24 cellular contexts compared by ENCODE assay signal in the genomic region with DNA sequence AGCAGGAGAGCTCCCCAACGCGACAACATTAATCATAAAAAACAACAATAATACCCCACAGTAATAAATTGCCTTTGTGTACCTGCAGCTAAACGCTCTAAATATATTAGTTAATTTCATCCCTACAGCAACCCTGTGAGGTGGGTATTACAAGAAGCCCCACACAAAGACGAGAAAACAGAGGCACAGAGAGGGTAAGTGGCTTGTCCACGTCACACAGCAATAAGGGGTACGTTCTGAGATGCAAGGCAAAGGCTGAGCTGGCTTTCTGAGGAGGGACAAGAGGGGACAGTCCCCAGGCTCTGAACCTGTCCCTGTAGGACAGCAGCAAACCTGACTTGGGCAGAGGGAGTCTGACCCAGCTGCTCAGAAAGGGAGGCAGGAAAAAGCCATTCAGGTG.
A peak's percentile ranks its signal among the peaks of the same experiment; 100 is the strongest.
DNase-seq lines count a peak whose midpoint lies in the region; ATAC-seq, FAIRE-seq and TF ChIP-seq lines count a peak whose summit lies in the region.
"Had no signal": no experiment of that assay in that cellular context is flagged by ENCODE, and none has a peak within 500 bp of the region (broad histone marks: within the 10 kb centered on the region; RNA-seq: fewer than 3 reads in every experiment).

No MANE protein-coding gene starts in this region.

- H3K9me3 ChIP-seq in left ventricle myocardium inferior (replicated peaks) (no peaks in the 10 kb centered on the region), HepG2 (ENCODE audit: low read length) (no peaks in the 10 kb centered on the region), Karpas-422 (ENCODE audit: low read length) (no peaks in the 10 kb centered on the region)

- H3K27me3 ChIP-seq in left ventricle myocardium inferior (ENCODE audit: low read depth) (no peaks in the 10 kb centered on the region), HepG2 (ENCODE audit: control insufficient read depth in 1 of 2, insufficient read depth in 2 of 2, low read length in 2 of 2) (no peaks in the 10 kb centered on the region; a peak in 1 of 5 replicates), Karpas-422 (ENCODE audit: low read length) (no peaks in the 10 kb centered on the region)

- POLR2A ChIA-PET in WTC11 (lab: Charles Lee): no interaction called here
- POLR2A ChIA-PET in HepG2 (lab: Yijun Ruan, JAX): no interaction called here

- 81% methylated on average over 6 of the region's 6 CpGs for WGBS in HepG2 (ENCODE audit: low lambda C conversion rate)

- BruUV-seq in HepG2 (replicated peaks; lab: Mats Ljungman, UMichigan): no TSS peak

- H4K20me1 ChIP-seq in HepG2 (ENCODE audit: insufficient read depth, low read length) (peaks cover 7% of the 10 kb centered on the region; the same call in 1 of the 2 replicates), Karpas-422 (ENCODE audit: insufficient read depth, low read depth, low read length) (peaks cover 57% of the 10 kb centered on the region)

- intact Hi-C loops in left ventricle myocardium inferior (cut with micrococcal nuclease): no loop called here
- intact Hi-C loops in cardiac septum (cut with DNase I): no loop called here
- intact Hi-C loops in HepG2 (cut with micrococcal nuclease; ENCODE audit: unreplicated experiment): no loop called here

- no peaks in the 10 kb centered on the region for H3K27me3 Mint-ChIP-seq in WTC11 (ENCODE audit: low read depth)
- H3K27me3 Mint-ChIP-seq: B cell had no signal

- H3K4me3 ChIP-seq in left ventricle myocardium inferior (no peak overlapping the region), HepG2 (replicated peaks in 1 of 3; ENCODE audit: insufficient read depth in 1 of 3, low read depth in 2 of 3, low read length in 3 of 3) (no peak overlapping the region), Karpas-422 (ENCODE audit: low read length) (no peak overlapping the region)

- no peaks in the 10 kb centered on the region for H3K9me2 ChIP-seq in Karpas-422 (replicated peaks; ENCODE audit: insufficient read depth, low read length)

- H3K79me2 ChIP-seq in HepG2 (ENCODE audit: insufficient read depth, low read length) (no peaks in the 10 kb centered on the region), Karpas-422 (ENCODE audit: low read length) (peaks cover 75% of the 10 kb centered on the region)

- H3K4me2 ChIP-seq in HepG2 (ENCODE audit: low read depth, low read length): no peak overlapping the region
- no peak overlapping the region for H3K4me2 ChIP-seq in Karpas-422 (ENCODE audit: low read depth, low read length, poor library complexity, severe bottlenecking)

- in situ Hi-C loops in HepG2 (cut with HindIII; ENCODE audit: extremely low pct_ligation_motif_present, low pct_unique_long_range_greater_than_20kb): no loop called here

- no peak for ATAC-seq in WTC11
- ATAC-seq in HepG2: no peak
- ATAC-seq in GM18519 (IDR thresholded peaks at IDR 0.05; ENCODE audit: low FRiP score, unreplicated experiment): no peak

- H3K9me3 Mint-ChIP-seq in WTC11: no peaks in the 10 kb centered on the region
- H3K9me3 Mint-ChIP-seq: CD14-positive monocyte had no signal

- DNase-seq in left ventricle myocardium inferior (no peak), cardiac septum (ENCODE audit: low spot score) (no peak), WTC11 (ENCODE audit: low spot score) (no peak), HepG2 (ENCODE audit: low spot score) (no peak), Karpas-422 (no peak)
- no peak for DNase-seq in activated effector memory CD4-positive, alpha-beta T cell treated with anti-CD3 and anti-CD28 coated beads, Interleukin-2, amount 50 U/mL, for 16 hours
- DNase-seq: COR-L47, DMS 273 treated with DMSO at 0.1 percent for 48 hours, DMS79 treated with DMSO at 0.1 percent for 48 hours, H7, KBM-7, NCI-H1092, NCI-H146, NCI-H2029, NCI-H226, NCI-H510A treated with DMSO at 0.1 percent for 48 hours, NCI-H774, OCI-M1, SHP77 had no signal

- no peak overlapping the region for H2AFZ ChIP-seq in HepG2 (ENCODE audit: low read length)
- H2AFZ ChIP-seq in Karpas-422 (ENCODE audit: low read length): no peak overlapping the region

- H3K27ac ChIP-seq in left ventricle myocardium inferior (replicated peaks) (peak overlapping the region; percentile 59), HepG2 (ENCODE audit: extremely low read length, insufficient read depth, low read length) (no peak overlapping the region), Karpas-422 (ENCODE audit: low read length) (no peak overlapping the region)

- TF ChIP-seq CTCF in left ventricle myocardium inferior (IDR thresholded peaks at IDR 0.05; ENCODE audit: borderline replicate concordance) (no peak), WTC11 (IDR thresholded peaks at IDR 0.05) (no peak), HepG2 (CRISPR knock-in tag; IDR thresholded peaks at IDR 0.05) (no peak)

- TF ChIP-seq RAD21 in HepG2 (CRISPR knock-in tag; IDR thresholded peaks at IDR 0.05): no peak

- CTCF ChIA-PET in WTC11 (lab: Charles Lee) (no interaction called here), HepG2 (lab: Yijun Ruan, JAX; ENCODE audit: low intra/inter-chr PET ratio, low total read pairs) (no interaction called here)

- TF ChIP-seq POLR2A in HepG2 (IDR thresholded peaks at IDR 0.05; ENCODE audit: insufficient read depth in 1 of 2, low read depth in 2 of 2, low read length in 2 of 2): no peak

- H3K36me3 ChIP-seq in left ventricle myocardium inferior: peaks cover 22% of the 10 kb centered on the region
- H3K36me3 ChIP-seq in HepG2 (replicated peaks in 1 of 2; ENCODE audit: control insufficient read depth in 1 of 2, insufficient read depth in 2 of 2, low read length in 2 of 2): peaks cover 15 to 26% of the 10 kb centered on the region in 2 experiments
- H3K36me3 ChIP-seq in Karpas-422 (ENCODE audit: insufficient read depth, low read length): 0 out of 2 replicates have a peak, but pooled peaks cover 3% of the 10 kb centered on the region

- H3K4me1 ChIP-seq in left ventricle myocardium inferior (peaks cover 78% of the 10 kb centered on the region), HepG2 (ENCODE audit: insufficient read depth, low read length) (no peaks in the 10 kb centered on the region), Karpas-422 (ENCODE audit: low read length) (peaks cover 9% of the 10 kb centered on the region)

- no peak for FAIRE-seq in HepG2 (lab: Jason Lieb, UNC)
- FAIRE-seq: A204.1, RCC 7860 had no signal

- no peak overlapping the region for H3K9ac ChIP-seq in HepG2 (ENCODE audit: insufficient read depth, low read depth, low read length)
- no peak overlapping the region for H3K9ac ChIP-seq in Karpas-422 (ENCODE audit: low read length)

- no peak overlapping the region for H3K4me3 Mint-ChIP-seq in WTC11
- H3K4me3 Mint-ChIP-seq: B cell, CD14-positive monocyte had no signal

- H3K27ac Mint-ChIP-seq in WTC11: 0 out of 2 replicates have a peak overlapping the region, but pooled peaks have one; percentile 32
- H3K27ac Mint-ChIP-seq: B cell had no signal

- TF ChIP-seq EP300 in HepG2 (IDR thresholded peaks at IDR 0.05; ENCODE audit: low read depth in 2 of 2, low read length in 2 of 2) (no peak), HepG2 (CRISPR knock-in tag; IDR thresholded peaks at IDR 0.05; ENCODE audit: borderline replicate concordance) (no peak)

- peaks cover 10% of the 10 kb centered on the region for H3K36me3 Mint-ChIP-seq in WTC11

- H3K4me1 Mint-ChIP-seq in WTC11: peaks cover 12% of the 10 kb centered on the region

TF ChIP-seq in WTC11, 78 proteins besides CTCF, POLR2A, EP300 and RAD21:
- TF ChIP-seq TEAD4 (CRISPR knock-in tag; IDR thresholded peaks at IDR 0.05) (no peak), ZNF263 (CRISPR knock-in tag; IDR thresholded peaks at IDR 0.05; ENCODE audit: low read depth) (no peak), ZNF423 (CRISPR knock-in tag; IDR thresholded peaks at IDR 0.05) (no peak), IRF2 (CRISPR knock-in tag; IDR thresholded peaks at IDR 0.05; ENCODE audit: borderline replicate concordance, low read depth) (no peak), NFYB (CRISPR knock-in tag; conservative IDR thresholded peaks at IDR 0.05; ENCODE audit: low read depth) (no peak), HMGA2 (CRISPR knock-in tag; IDR thresholded peaks at IDR 0.05) (no peak)

TF ChIP-seq in HepG2, 621 proteins besides CTCF, POLR2A, EP300 and RAD21 (continues in another document):
- TF ChIP-seq RARA (CRISPR knock-in tag; IDR thresholded peaks at IDR 0.05) (no peak), ZKSCAN1 (IDR thresholded peaks at IDR 0.05; ENCODE audit: low read length) (no peak), ZNF768 (CRISPR knock-in tag; IDR thresholded peaks at IDR 0.05) (peak; percentile 91), GZF1 (CRISPR knock-in tag; IDR thresholded peaks at IDR 0.05) (no peak)
- TF ChIP-seq, protein P1, sequence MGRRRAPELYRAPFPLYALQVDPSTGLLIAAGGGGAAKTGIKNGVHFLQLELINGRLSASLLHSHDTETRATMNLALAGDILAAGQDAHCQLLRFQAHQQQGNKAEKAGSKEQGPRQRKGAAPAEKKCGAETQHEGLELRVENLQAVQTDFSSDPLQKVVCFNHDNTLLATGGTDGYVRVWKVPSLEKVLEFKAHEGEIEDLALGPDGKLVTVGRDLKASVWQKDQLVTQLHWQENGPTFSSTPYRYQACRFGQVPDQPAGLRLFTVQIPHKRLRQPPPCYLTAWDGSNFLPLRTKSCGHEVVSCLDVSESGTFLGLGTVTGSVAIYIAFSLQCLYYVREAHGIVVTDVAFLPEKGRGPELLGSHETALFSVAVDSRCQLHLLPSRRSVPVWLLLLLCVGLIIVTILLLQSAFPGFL (CRISPR knock-in tag; IDR thresholded peaks at IDR 0.05): no peak
- TF ChIP-seq, protein P2, sequence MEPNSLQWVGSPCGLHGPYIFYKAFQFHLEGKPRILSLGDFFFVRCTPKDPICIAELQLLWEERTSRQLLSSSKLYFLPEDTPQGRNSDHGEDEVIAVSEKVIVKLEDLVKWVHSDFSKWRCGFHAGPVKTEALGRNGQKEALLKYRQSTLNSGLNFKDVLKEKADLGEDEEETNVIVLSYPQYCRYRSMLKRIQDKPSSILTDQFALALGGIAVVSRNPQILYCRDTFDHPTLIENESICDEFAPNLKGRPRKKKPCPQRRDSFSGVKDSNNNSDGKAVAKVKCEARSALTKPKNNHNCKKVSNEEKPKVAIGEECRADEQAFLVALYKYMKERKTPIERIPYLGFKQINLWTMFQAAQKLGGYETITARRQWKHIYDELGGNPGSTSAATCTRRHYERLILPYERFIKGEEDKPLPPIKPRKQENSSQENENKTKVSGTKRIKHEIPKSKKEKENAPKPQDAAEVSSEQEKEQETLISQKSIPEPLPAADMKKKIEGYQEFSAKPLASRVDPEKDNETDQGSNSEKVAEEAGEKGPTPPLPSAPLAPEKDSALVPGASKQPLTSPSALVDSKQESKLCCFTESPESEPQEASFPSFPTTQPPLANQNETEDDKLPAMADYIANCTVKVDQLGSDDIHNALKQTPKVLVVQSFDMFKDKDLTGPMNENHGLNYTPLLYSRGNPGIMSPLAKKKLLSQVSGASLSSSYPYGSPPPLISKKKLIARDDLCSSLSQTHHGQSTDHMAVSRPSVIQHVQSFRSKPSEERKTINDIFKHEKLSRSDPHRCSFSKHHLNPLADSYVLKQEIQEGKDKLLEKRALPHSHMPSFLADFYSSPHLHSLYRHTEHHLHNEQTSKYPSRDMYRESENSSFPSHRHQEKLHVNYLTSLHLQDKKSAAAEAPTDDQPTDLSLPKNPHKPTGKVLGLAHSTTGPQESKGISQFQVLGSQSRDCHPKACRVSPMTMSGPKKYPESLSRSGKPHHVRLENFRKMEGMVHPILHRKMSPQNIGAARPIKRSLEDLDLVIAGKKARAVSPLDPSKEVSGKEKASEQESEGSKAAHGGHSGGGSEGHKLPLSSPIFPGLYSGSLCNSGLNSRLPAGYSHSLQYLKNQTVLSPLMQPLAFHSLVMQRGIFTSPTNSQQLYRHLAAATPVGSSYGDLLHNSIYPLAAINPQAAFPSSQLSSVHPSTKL (CRISPR knock-in tag; IDR thresholded peaks at IDR 0.05): no peak
